Comparison of ENCODE assay signal across 8 cellular contexts in the genomic region with DNA sequence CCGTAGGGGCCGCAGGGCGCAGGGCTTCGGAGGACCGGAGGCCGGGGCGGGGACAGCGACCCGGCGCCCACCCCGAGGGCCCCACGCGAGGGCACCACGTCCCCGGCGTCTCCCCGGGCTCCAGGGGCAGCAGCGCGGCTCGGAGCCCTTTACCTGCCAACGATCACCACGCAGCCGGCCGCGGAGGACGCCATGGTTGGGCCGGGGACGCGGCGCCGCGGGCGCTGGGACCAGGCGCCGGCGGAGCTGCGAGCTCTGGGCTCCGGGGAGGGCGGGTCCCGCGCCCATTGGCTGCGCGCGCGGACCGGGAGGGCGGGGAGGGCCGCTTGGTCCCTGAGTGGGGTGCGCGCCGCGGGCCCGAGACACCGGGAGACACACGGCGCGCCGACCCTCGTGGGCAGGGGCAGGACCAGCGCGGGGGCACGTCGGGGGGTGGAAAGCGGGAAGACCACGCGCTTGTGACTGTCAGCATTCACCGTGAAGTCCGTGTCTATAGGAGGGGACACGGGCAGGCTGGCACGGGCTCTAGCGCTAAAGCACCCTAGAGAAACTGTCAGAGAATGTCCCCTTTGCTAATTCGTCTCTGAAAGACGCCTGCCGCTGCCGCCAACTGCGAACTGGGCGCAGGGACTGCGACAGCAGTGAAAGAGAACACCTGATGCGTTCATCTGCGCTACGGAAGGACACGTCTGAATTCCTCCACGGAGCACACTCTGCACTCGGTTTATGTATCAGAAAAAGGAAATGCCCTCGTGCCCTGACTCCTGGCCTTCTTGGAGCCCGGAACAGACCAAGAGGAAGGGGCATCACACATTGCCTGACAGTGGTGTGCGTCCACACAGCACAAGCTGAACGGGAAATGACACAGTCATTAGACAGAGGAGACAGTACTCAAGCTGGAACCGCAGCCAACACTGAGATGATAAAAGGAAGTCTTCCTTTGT. TPM values are rescaled to one million over a fixed set of nuclear protein-coding genes. Genes with fewer than 3 reads are reported as not detected.
A peak's percentile ranks its signal among the peaks of the same experiment; 100 is the strongest.
DNase-seq lines count a peak whose midpoint lies in the region; ATAC-seq and TF ChIP-seq lines count a peak whose summit lies in the region.

Gene CRYL1, minus strand, starts transcription at position 257 of the 944 bp plus-strand sequence. Its CDS starts 63 bp downstream, at position 194.

- no peak for TF ChIP-seq CTCF in A673 (conservative IDR thresholded peaks at IDR 0.05; ENCODE audit: low read depth, low read length)
- TF ChIP-seq CTCF in left lung (IDR thresholded peaks at IDR 0.05), result no peak

- no TSS peak for BruUV-seq in A673 (replicated peaks; lab: Mats Ljungman, UMichigan)

- peak within 1 kb of the TSS; percentile 84 for H3K4me3 Mint-ChIP-seq in activated CD4-positive, alpha-beta T cell treated with anti-CD3 and anti-CD28 coated beads, Interleukin-2, amount 10 ng/mL, durations not matched to agents 7 days and 5 days

- POLR2A ChIA-PET in A673 (lab: Charles Lee; ENCODE audit: low non-redundant PET), result no interaction called here
- POLR2A ChIA-PET in activated CD4-positive, alpha-beta T cell treated with anti-CD3 and anti-CD28 coated beads, Interleukin-2, amount 10 ng/mL, durations not matched to agents 7 days and 5 days (lab: Charles Lee), result interaction anchor here (0.6 kb wide), 1 partner anchor 142 kb away, joined by 7 read pairs; no protein-coding TSS in a partner anchor

- H3K4me1 ChIP-seq in A673 (ENCODE audit: insufficient read depth, low read length, poor library complexity, severe bottlenecking), result peaks cover 15% of the 10 kb centered on the region
- peaks cover 6 to 22% of the 10 kb centered on the region in 2 donors for H3K4me1 ChIP-seq in left lung

- DNase-seq in A673 (ENCODE audit: low spot score) (peak; percentile 74), NCI-H524 treated with DMSO at 0.1 percent for 48 hours (lab: John Stamatoyannopoulos, UW) (peak; percentile 19), dedifferentiated amniotic fluid mesenchymal stem cell (ENCODE audit: extremely low spot score) (peak; percentile 22), left lung (peak; percentile 83 to 96)
- peak; percentile 75 for DNase-seq in activated CD4-positive, alpha-beta T cell treated with anti-CD3 and anti-CD28 coated beads, Interleukin-2, amount 10 ng/mL, durations not matched to agents 7 days and 5 days
- peak; percentile 59 for DNase-seq in stimulated activated CD4-positive, alpha-beta T cell treated with anti-CD3 and anti-CD28 coated beads, Interleukin-2, amount 100 ng/mL, for 4 hours (ENCODE audit: low read depth)

- no peaks in the 10 kb centered on the region for H3K9me3 ChIP-seq in A673 (ENCODE audit: low read depth, low read length, poor library complexity, severe bottlenecking)
- no peaks in the 10 kb centered on the region for H3K9me3 ChIP-seq in left lung

- H3K4me1 Mint-ChIP-seq in activated CD4-positive, alpha-beta T cell treated with anti-CD3 and anti-CD28 coated beads, Interleukin-2, amount 10 ng/mL, durations not matched to agents 7 days and 5 days, result peaks cover 32% of the 10 kb centered on the region

- H3K27me3 Mint-ChIP-seq in activated CD4-positive, alpha-beta T cell treated with anti-CD3 and anti-CD28 coated beads, Interleukin-2, amount 10 ng/mL, durations not matched to agents 7 days and 5 days, result no peaks in the 10 kb centered on the region

- ATAC-seq in GM18870 (IDR thresholded peaks at IDR 0.05; ENCODE audit: unreplicated experiment), result peak; percentile 46
- peak; percentile 79 for ATAC-seq in HG03135 (IDR thresholded peaks at IDR 0.05; ENCODE audit: unreplicated experiment)
- peak; percentile 97 for ATAC-seq in left lung

- H3K36me3 ChIP-seq in A673 (ENCODE audit: insufficient read depth, low read length, poor library complexity, severe bottlenecking) (no peaks in the 10 kb centered on the region), left lung (no peaks in the 10 kb centered on the region)

- CTCF ChIA-PET in A673 (lab: Charles Lee), result no interaction called here
- CTCF ChIA-PET in activated CD4-positive, alpha-beta T cell treated with anti-CD3 and anti-CD28 coated beads, Interleukin-2, amount 10 ng/mL, durations not matched to agents 7 days and 5 days (lab: Charles Lee), result interaction anchor here (0.5 kb wide), 1 partner anchor 54 kb away, joined by 3 read pairs; no protein-coding TSS in a partner anchor

- H3K4me3 ChIP-seq in A673 (ENCODE audit: low read depth, low read length, poor library complexity, severe bottlenecking) (peak within 1 kb of the TSS; percentile 92), left lung (peak within 1 kb of the TSS; percentile 85 to 91)

- H3K9me3 Mint-ChIP-seq in activated CD4-positive, alpha-beta T cell treated with anti-CD3 and anti-CD28 coated beads, Interleukin-2, amount 10 ng/mL, durations not matched to agents 7 days and 5 days, result peaks cover 6% of the 10 kb centered on the region

- no peaks in the 10 kb centered on the region for H3K36me3 Mint-ChIP-seq in activated CD4-positive, alpha-beta T cell treated with anti-CD3 and anti-CD28 coated beads, Interleukin-2, amount 10 ng/mL, durations not matched to agents 7 days and 5 days (ENCODE audit: low read depth)

- H3K27ac ChIP-seq in A673 (ENCODE audit: low read depth, low read length, poor library complexity, severe bottlenecking), result peak within 1 kb of the TSS; percentile 65
- H3K27ac ChIP-seq in left lung, result peak within 1 kb of the TSS; percentile 87 to 96

- intact Hi-C loops in A673 (cut with micrococcal nuclease; ENCODE audit: unreplicated experiment) (loop anchor here (5.0 kb wide), 1 partner anchor 181 kb away; no protein-coding TSS in a partner anchor), left lung (cut with DNase I) (no loop called here)

- no peaks in the 10 kb centered on the region for H3K27me3 ChIP-seq in A673 (replicated peaks; ENCODE audit: insufficient read depth, low read depth, low read length, poor library complexity)
- H3K27me3 ChIP-seq in left lung, result no peaks in the 10 kb centered on the region

- H3K27ac Mint-ChIP-seq in activated CD4-positive, alpha-beta T cell treated with anti-CD3 and anti-CD28 coated beads, Interleukin-2, amount 10 ng/mL, durations not matched to agents 7 days and 5 days, result peak within 1 kb of the TSS; percentile 95

RNA-seq across cellular contexts. Expression of gene CRYL1, which starts in this region (rescaled TPM):
- 5.9 and 9.9 TPM in 2 replicates for total RNA-seq in A673 (2021)
- total RNA-seq in activated CD4-positive, alpha-beta T cell treated with anti-CD3 and anti-CD28 coated beads, Interleukin-2, amount 10 ng/mL, durations not matched to agents 7 days and 5 days, result 10 to 100 TPM; 10.5 to 11.7 TPM
- 10 to 100 TPM; 15.5 to 31.8 TPM for total RNA-seq in left lung

Comparison
In these comparisons a context has a peak if more than half of its experiments do, and no peak if none do; other contexts are left out.
1. Peak in every context shown above with its lines: DNase-seq, ATAC-seq, H3K4me3 ChIP-seq and H3K27ac ChIP-seq.
2. DNase-seq: peak in every context shown above with its lines; median percentile 90 in left lung; 75 in activated CD4-positive, alpha-beta T cell treated with anti-CD3 and anti-CD28 coated beads, Interleukin-2, amount 10 ng/mL, durations not matched to agents 7 days and 5 days; 74 in A673; 59 in stimulated activated CD4-positive, alpha-beta T cell treated with anti-CD3 and anti-CD28 coated beads, Interleukin-2, amount 100 ng/mL, for 4 hours; 22 in dedifferentiated amniotic fluid mesenchymal stem cell; 19 in NCI-H524 treated with DMSO at 0.1 percent for 48 hours.
3. ATAC-seq: peak in every context shown above with its lines; median percentile 97 in left lung; 79 in HG03135; 46 in GM18870.